ENCODE assay signal across 9 cellular contexts in genomic region chr5:176596689-176597416, GRCh38. TPM values are rescaled to one million over a fixed set of nuclear protein-coding genes. Genes with fewer than 3 reads are reported as not detected.
DNase-seq lines count a peak whose midpoint lies in the region; ATAC-seq and TF ChIP-seq lines count a peak whose summit lies in the region.
"Had no signal": no experiment of that assay in that cellular context is flagged by ENCODE, and none has a peak within 500 bp of the region (broad histone marks: within the 10 kb centered on the region; RNA-seq: fewer than 3 reads in every experiment).

No MANE protein-coding gene starts in this region.

- ATAC-seq in GM19463 (IDR thresholded peaks at IDR 0.05; ENCODE audit: unreplicated experiment), result peak; percentile 60
- peak; percentile 88 for ATAC-seq in left lung
- ATAC-seq in GM19324 (IDR thresholded peaks at IDR 0.05; ENCODE audit: low FRiP score, unreplicated experiment), result no peak

- H3K27me3 ChIP-seq in ascending aorta (no peaks in the 10 kb centered on the region), left lung (peaks cover 0 to 42% of the 10 kb centered on the region in 2 donors)

- H3K27ac ChIP-seq in ascending aorta (no peak overlapping the region), left lung (no peak overlapping the region)

- DNase-seq in T-helper 1 cell (peak; percentile 47 to 67 (median 64)), ascending aorta (ENCODE audit: low spot score in 2 of 2) (no peak), left lung (no peak), SIG-M5 treated with dmso at 0.1 percent for 504 hours (lab: John Stamatoyannopoulos, UW; ENCODE audit: unreplicated experiment) (no peak), foreskin melanocyte (no peak)
- DNase-seq in stimulated activated CD8-positive, alpha-beta memory T cell treated with anti-CD3 and anti-CD28 coated beads, Interleukin-4, amount 100 ng/mL, for 1 hour (ENCODE audit: low read depth in 2 of 2, low spot score in 1 of 2), result peak; percentile 15 to 40

- intact Hi-C loops in ascending aorta (cut with DNase I), result no loop called here
- intact Hi-C loops in left lung (cut with DNase I), result no loop called here

- H3K4me3 ChIP-seq in ascending aorta (peak overlapping the region; percentile 41 to 58), left lung (no peak overlapping the region)

- peaks cover 0 to 2% of the 10 kb centered on the region in 2 donors for H3K4me1 ChIP-seq in ascending aorta
- H3K4me1 ChIP-seq in left lung, result peaks cover 0 to 10% of the 10 kb centered on the region in 2 donors

- no peaks in the 10 kb centered on the region for H3K9me3 ChIP-seq in ascending aorta
- no peaks in the 10 kb centered on the region for H3K9me3 ChIP-seq in left lung

- H3K36me3 ChIP-seq in ascending aorta (no peaks in the 10 kb centered on the region), left lung (no peaks in the 10 kb centered on the region)

- peak in 1 of 3 experiments; percentile 14 for TF ChIP-seq CTCF in ascending aorta (IDR thresholded peaks at IDR 0.05)
- TF ChIP-seq CTCF in left lung (IDR thresholded peaks at IDR 0.05), result no peak

RNA-seq across cellular contexts. Expression of gene GPRIN1, which starts 13.1 kb away (rescaled TPM):
- total RNA-seq in ascending aorta (not detected), left lung (1 to 10 TPM; 2.1 to 2.6 TPM)

RNA-seq across cellular contexts. Expression of gene SNCB, which starts 33.5 kb away (rescaled TPM):
- total RNA-seq in ascending aorta (not detected), left lung (not detected)
- total RNA-seq: M059J had no signal

RNA-seq across cellular contexts. Expression of gene EIF4E1B, which starts 33.6 kb away (rescaled TPM):
- total RNA-seq in ascending aorta, result not detected
- not detected for total RNA-seq in left lung
- total RNA-seq: M059J had no signal

RNA-seq across cellular contexts. Expression of gene CDHR2, which starts 47.7 kb away (rescaled TPM):
- not detected for total RNA-seq in ascending aorta
- total RNA-seq in left lung, result under 1 TPM in 1 of 2 donors, not detected in 1; 0.26 TPM
- total RNA-seq: M059J had no signal

RNA-seq across cellular contexts. Expression of gene TSPAN17, which starts 50.4 kb away (rescaled TPM):
- total RNA-seq in ascending aorta, result 32.7 TPM
- total RNA-seq in left lung, result 10 to 100 TPM; 38.7 to 48.3 TPM

Comparison
In these comparisons a context has a peak if more than half of its experiments do, and no peak if none do; other contexts are left out.
1. DNase-seq: peak in T-helper 1 cell (5 of 5) and stimulated activated CD8-positive, alpha-beta memory T cell treated with anti-CD3 and anti-CD28 coated beads, Interleukin-4, amount 100 ng/mL, for 1 hour (2 of 2); none in ascending aorta (0 of 2), left lung (0 of 2), SIG-M5 treated with dmso at 0.1 percent for 504 hours (single experiment) and foreskin melanocyte (single experiment).
2. H3K4me3 ChIP-seq: peak in ascending aorta (2 of 2); none in left lung (0 of 2).